Comparison of ENCODE assay signal across 8 cellular contexts in the genomic region with DNA sequence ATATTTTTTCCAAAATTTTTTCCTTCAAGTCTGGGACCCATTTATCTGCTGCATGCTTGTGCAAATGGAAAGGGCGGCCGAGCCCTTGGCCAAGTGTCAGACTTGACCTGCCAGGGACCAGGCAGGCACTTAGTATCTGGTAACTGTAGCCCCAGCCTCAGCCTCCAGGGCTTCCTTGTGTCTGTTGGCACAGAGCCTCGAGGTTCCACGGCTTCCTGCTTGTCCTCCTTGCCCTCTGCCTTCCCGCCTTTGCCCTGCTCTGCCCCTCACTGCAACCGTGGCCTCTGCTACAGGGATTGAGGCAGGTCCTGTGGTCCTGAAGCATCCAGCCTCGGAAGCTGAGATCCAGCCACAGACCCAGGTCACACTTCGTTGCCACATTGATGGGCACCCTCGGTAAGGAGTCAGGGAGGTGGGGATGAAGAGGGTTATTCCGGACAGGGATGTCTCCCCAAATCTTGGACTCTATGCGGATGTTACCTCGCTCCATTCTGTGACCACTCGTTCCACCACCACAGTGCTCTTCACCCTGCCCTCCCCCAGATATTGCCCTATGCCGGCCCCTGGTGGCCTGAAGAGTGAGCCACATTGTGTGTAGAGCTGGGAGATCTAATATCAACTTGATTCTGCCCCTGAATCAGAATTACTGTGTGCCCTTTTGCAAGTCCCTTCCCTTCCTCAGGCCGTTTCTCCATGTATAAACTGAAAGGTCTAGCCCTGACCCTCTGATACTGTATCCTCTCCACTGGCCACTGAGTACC. TPM values are rescaled to one million over a fixed set of nuclear protein-coding genes. Genes with fewer than 3 reads are reported as not detected.
DNase-seq lines count a peak whose midpoint lies in the region; ATAC-seq, FAIRE-seq and TF ChIP-seq lines count a peak whose summit lies in the region.

No MANE protein-coding gene starts in this region.

- in situ Hi-C loops in K562 (cut with MboI), result no loop called here

- TF ChIP-seq EP300 in K562 (IDR thresholded peaks at IDR 0.05; ENCODE audit: low read length), result no peak

- TF ChIP-seq RAD21 in K562 (CRISPR knock-in tag; conservative IDR thresholded peaks at IDR 0.05 in 1 of 2, IDR thresholded peaks at IDR 0.05 in 1 of 2), result peak; percentile 95 to 97
- peak; percentile 75 to 76 for TF ChIP-seq RAD21 in liver (IDR thresholded peaks at IDR 0.05)

- H3K4me1 ChIP-seq in K562 (replicated peaks in 1 of 2; ENCODE audit: control insufficient read depth in 2 of 2, insufficient read depth in 2 of 2, low read length in 2 of 2) (peaks cover 0 to 22% of the 10 kb centered on the region in 2 experiments; a peak in 3 of 5 replicates), liver (ENCODE audit: control insufficient read depth in 4 of 4, insufficient read depth in 4 of 4, low read length in 3 of 4) (peaks cover 0 to 6% (median 0%) of the 10 kb centered on the region in 4 donors)

- H3K4me3 ChIP-seq in MG63, result no peak overlapping the region
- no peak overlapping the region for H3K4me3 ChIP-seq in K562
- no peak overlapping the region for H3K4me3 ChIP-seq in liver (ENCODE audit: low read depth in 1 of 3, low read length in 3 of 3)

- ATAC-seq in K562, result peak; percentile 97

- H3K36me3 ChIP-seq in MG63, result no peaks in the 10 kb centered on the region
- H3K36me3 ChIP-seq in K562 (ENCODE audit: control insufficient read depth, insufficient read depth, low read length), result no peaks in the 10 kb centered on the region
- H3K36me3 ChIP-seq in liver (ENCODE audit: control insufficient read depth in 4 of 4, insufficient read depth in 3 of 4, low read depth in 1 of 4, low read length in 3 of 4), result no peaks in the 10 kb centered on the region

- intact Hi-C loops in K562 (cut with micrococcal nuclease), result loop anchor here (1.0 kb wide), 1 partner anchor 59 kb away; no protein-coding TSS in a partner anchor

- CTCF ChIA-PET in K562 (lab: Yijun Ruan, JAX; ENCODE audit: low intra/inter-chr PET ratio), result interaction anchor here (0.7 to 1.7 kb wide), 6 partner anchors 14 to 231 kb away, joined by 3 to 11 read pairs (median 4); no protein-coding TSS in a partner anchor

- H4K20me1 ChIP-seq in K562 (replicated peaks; ENCODE audit: control insufficient read depth, insufficient read depth, low read length), result no peaks in the 10 kb centered on the region; the same call in 1 of the 2 replicates

- TF ChIP-seq CTCF in K562 (IDR thresholded peaks at IDR 0.05 in 2 of 3, conservative IDR thresholded peaks at IDR 0.05 in 1 of 3; ENCODE audit: insufficient read depth in 2 of 3, low read depth in 1 of 3, low read length in 3 of 3) (peak; percentile 90 to 98 (median 92)), liver (IDR thresholded peaks at IDR 0.05; ENCODE audit: low read depth, low read length, missing input control) (peak; percentile 55)

- BruUV-seq in K562 (replicated peaks; lab: Mats Ljungman, UMichigan), result no TSS peak

- WGBS in K562 (ENCODE audit: insufficient coverage, low coverage, missing lambda C conversion rate), result 9% methylated on average over 15 of the region's 15 CpGs
- WGBS in liver, result 53% methylated on average over 15 of the region's 15 CpGs

- no peak overlapping the region for H3K4me2 ChIP-seq in K562 (ENCODE audit: insufficient read depth, low read length)

- H3K9ac ChIP-seq in K562 (ENCODE audit: insufficient read depth in 1 of 2, low read depth in 2 of 2, low read length in 2 of 2), result peak overlapping the region in 1 of 2 experiments; percentile 54; a peak in 1 of 4 replicates
- no peak overlapping the region for H3K9ac ChIP-seq in liver (ENCODE audit: low read depth in 1 of 2, low read length in 2 of 2)

- H3K79me2 ChIP-seq in K562 (ENCODE audit: control insufficient read depth, insufficient read depth, low read length), result no peaks in the 10 kb centered on the region

- H3K27ac ChIP-seq in K562 (ENCODE audit: extremely low read depth, low read depth, low read length) (no peak overlapping the region), liver (ENCODE audit: low read depth in 1 of 2, low read length in 2 of 2) (no peak overlapping the region)

- H2AFZ ChIP-seq in K562 (ENCODE audit: low read depth, low read length), result 0 out of 2 replicates have a peak overlapping the region, but pooled peaks have one; percentile 42

- H3K27me3 ChIP-seq in MG63 (no peaks in the 10 kb centered on the region), K562 (ENCODE audit: control insufficient read depth in 2 of 2, insufficient read depth in 2 of 2, low read length in 2 of 2) (peaks cover 0 to 39% of the 10 kb centered on the region in 2 experiments; a peak in 2 of 5 replicates), liver (ENCODE audit: control insufficient read depth in 4 of 4, insufficient read depth in 4 of 4, low read length in 3 of 4) (no peaks in the 10 kb centered on the region)

- no peak for FAIRE-seq in K562 (lab: Jason Lieb, UNC)

- no peak for TF ChIP-seq POLR2A in K562 (conservative IDR thresholded peaks at IDR 0.05)

- no peaks in the 10 kb centered on the region for H3K9me1 ChIP-seq in K562 (ENCODE audit: control insufficient read depth, insufficient read depth, low read length)

- H3K9me3 ChIP-seq in MG63, result no peaks in the 10 kb centered on the region
- no peaks in the 10 kb centered on the region for H3K9me3 ChIP-seq in K562 (replicated peaks; ENCODE audit: control insufficient read depth, insufficient read depth, low read depth, low read length)
- no peaks in the 10 kb centered on the region for H3K9me3 ChIP-seq in liver (ENCODE audit: control insufficient read depth in 4 of 4, low read length in 3 of 4)

- DNase-seq in GM03348 (ENCODE audit: low spot score) (peak; percentile 78), MG63 (peak; percentile 47), K562 (ENCODE audit: extremely low read depth in 1 of 4, low spot score in 3 of 4) (peak; percentile 56 to 75 (median 63)), NCI-H1930 (lab: John Stamatoyannopoulos, UW) (no peak), NCI-H128 (lab: John Stamatoyannopoulos, UW; ENCODE audit: unreplicated experiment) (no peak), GM19240 (ENCODE audit: insufficient read length, low spot score) (no peak)
- no peak for DNase-seq in stimulated activated CD4-positive, alpha-beta T cell treated with anti-CD3 and anti-CD28 coated beads, Interleukin-2, amount 100 ng/mL, for 48 hours

- POLR2A ChIA-PET in K562 (lab: Yijun Ruan, JAX), result interaction anchor here (0.6 to 1.2 kb wide), 8 partner anchors 13 to 437 kb away, joined by 3 to 5 read pairs (median 3); a partner anchor contains a TSS

RNA-seq across cellular contexts. Expression of a gene that starts 41.5 kb away (rescaled TPM):
- total RNA-seq in MG63 (2014; rRNA removed; shearing (Covaris generic); ENCODE audit: low replicate concordance), result 20.9 and 22.8 TPM in 2 replicates
- 13.7 and 28.2 TPM in 2 replicates for total RNA-seq in K562 (2011; cell fraction: chromatin; rRNA removed; ENCODE audit: low replicate concordance)
- 20.1 and 23.2 TPM in 2 replicates for total RNA-seq in K562 (2011; cell fraction: nucleolus; rRNA removed)
- total RNA-seq in K562 (2011; cell fraction: nucleoplasm; rRNA removed), result 23.9 and 30.5 TPM in 2 replicates
- total RNA-seq in K562 (2014; rRNA removed), result 24.6 and 31.5 TPM in 2 replicates
- 11.1 and 12.6 TPM in 2 replicates for total RNA-seq in K562 (2014; rRNA removed; fragmentation: Illumina TruSeq; extraction: Trizol)
- total RNA-seq in K562 (2015; rRNA removed; fragmentation: Illumina TruSeq; extraction: Trizol), result 19.4 and 20.1 TPM in 2 replicates
- 32.7 and 37.0 TPM in 2 replicates for total RNA-seq in K562 (2021)
- 25.3 and 29.5 TPM in 2 replicates for polyA plus RNA-seq in K562 (2011; rRNA removed)
- 39.3 and 67.9 TPM in 2 replicates for polyA plus RNA-seq in K562 (2011; cell fraction: cytosol; rRNA removed)
- polyA plus RNA-seq in K562 (2011; cell fraction: nucleus; rRNA removed), result 41.4 and 58.3 TPM in 2 replicates
- 35.4 TPM in 2 replicates for polyA plus RNA-seq in K562 (2012)
- 29.8 and 35.8 TPM in 2 replicates for polyA plus RNA-seq in K562 (2014; fragmentation: Illumina TruSeq; extraction: Trizol)
- 1 to 10 TPM; 2.5 to 2.8 TPM for polyA plus RNA-seq in K562 (2014; fragmentation: Nextera tagmentation; extraction: Ambion mirVana)
- polyA plus RNA-seq in K562 (2014; rRNA removed), result 28.4 and 32.2 TPM in 2 replicates
- polyA minus RNA-seq in K562 (2011; rRNA and poly(A)+ RNA removed), result 16.6 and 31.6 TPM in 2 replicates
- 23.6 and 23.7 TPM in 2 replicates for polyA minus RNA-seq in K562 (2011; cell fraction: cytosol; rRNA and poly(A)+ RNA removed)
- 11.4 and 14.8 TPM in 2 replicates for polyA minus RNA-seq in K562 (2011; cell fraction: nucleus; rRNA and poly(A)+ RNA removed)
- 10 to 100 TPM in 1 of 2 donors, 1 to 10 TPM in 1; 7.1 to 11.7 TPM for total RNA-seq in liver
- 1 to 10 TPM; 2.0 to 7.1 TPM for polyA plus RNA-seq in liver

RNA-seq across cellular contexts. Expression of a gene that starts 52.4 kb away (rescaled TPM):
- total RNA-seq in MG63 (2014; rRNA removed; shearing (Covaris generic); ENCODE audit: low replicate concordance), result 6.2 and 47.2 TPM in 2 replicates
- 74.5 and 153 TPM in 2 replicates for total RNA-seq in K562 (2011; cell fraction: chromatin; rRNA removed; ENCODE audit: low replicate concordance)
- total RNA-seq in K562 (2011; cell fraction: nucleolus; rRNA removed), result 62.1 and 70.9 TPM in 2 replicates
- 62.3 and 69.4 TPM in 2 replicates for total RNA-seq in K562 (2011; cell fraction: nucleoplasm; rRNA removed)
- total RNA-seq in K562 (2014; rRNA removed) (6.5 and 8.6 TPM in 2 replicates), K562 (2014; rRNA removed; fragmentation: Illumina TruSeq; extraction: Trizol) (4.1 and 5.8 TPM in 2 replicates), K562 (2015; rRNA removed; fragmentation: Illumina TruSeq; extraction: Trizol) (7.4 and 7.5 TPM in 2 replicates), K562 (2021) (10.0 and 13.4 TPM in 2 replicates), liver (10 to 100 TPM in 1 of 2 donors, 1 to 10 TPM in 1; 7.5 to 21.8 TPM)
- polyA plus RNA-seq in K562 (2011; rRNA removed) (7.0 and 13.5 TPM in 2 replicates), K562 (2014; fragmentation: Illumina TruSeq; extraction: Trizol) (6.2 and 6.6 TPM in 2 replicates), K562 (2014; fragmentation: Nextera tagmentation; extraction: Ambion mirVana) (under 1 TPM; 0.50 to 0.51 TPM), K562 (2014; rRNA removed) (9.7 and 20.7 TPM in 2 replicates), liver (1 to 10 TPM; 6.5 to 7.5 TPM)
- 5.8 and 6.2 TPM in 2 replicates for polyA plus RNA-seq in K562 (2011; cell fraction: cytosol; rRNA removed)
- 82.8 and 102 TPM in 2 replicates for polyA plus RNA-seq in K562 (2011; cell fraction: nucleus; rRNA removed)
- 10.1 and 29.2 TPM in 2 replicates for polyA plus RNA-seq in K562 (2012)
- polyA minus RNA-seq in K562 (2011; rRNA and poly(A)+ RNA removed), result 7.7 and 10.8 TPM in 2 replicates
- 3.4 and 6.3 TPM in 2 replicates for polyA minus RNA-seq in K562 (2011; cell fraction: cytosol; rRNA and poly(A)+ RNA removed)
- 18.6 and 30.8 TPM in 2 replicates for polyA minus RNA-seq in K562 (2011; cell fraction: nucleus; rRNA and poly(A)+ RNA removed)

RNA-seq across cellular contexts. Expression of a gene that starts 53.5 kb away (rescaled TPM):
- total RNA-seq in MG63 (2014; rRNA removed; shearing (Covaris generic); ENCODE audit: low replicate concordance), result 45.0 and 57.3 TPM in 2 replicates
- 22.2 and 40.3 TPM in 2 replicates for total RNA-seq in K562 (2011; cell fraction: chromatin; rRNA removed; ENCODE audit: low replicate concordance)
- total RNA-seq in K562 (2011; cell fraction: nucleolus; rRNA removed), result 21.8 and 28.2 TPM in 2 replicates
- total RNA-seq in K562 (2011; cell fraction: nucleoplasm; rRNA removed), result 25.1 and 31.5 TPM in 2 replicates
- total RNA-seq in K562 (2014; rRNA removed), result 4.2 and 5.5 TPM in 2 replicates
- total RNA-seq in K562 (2014; rRNA removed; fragmentation: Illumina TruSeq; extraction: Trizol), result 2.8 and 3.6 TPM in 2 replicates
- 3.8 and 4.5 TPM in 2 replicates for total RNA-seq in K562 (2015; rRNA removed; fragmentation: Illumina TruSeq; extraction: Trizol)
- total RNA-seq in K562 (2021), result 6.8 and 7.3 TPM in 2 replicates
- polyA plus RNA-seq in K562 (2011; rRNA removed), result 5.2 and 11.2 TPM in 2 replicates
- 7.6 and 9.5 TPM in 2 replicates for polyA plus RNA-seq in K562 (2011; cell fraction: cytosol; rRNA removed)
- polyA plus RNA-seq in K562 (2011; cell fraction: nucleus; rRNA removed), result 20.2 and 31.7 TPM in 2 replicates
- 6.4 and 11.6 TPM in 2 replicates for polyA plus RNA-seq in K562 (2012)
- polyA plus RNA-seq in K562 (2014; fragmentation: Illumina TruSeq; extraction: Trizol), result 3.9 and 4.6 TPM in 2 replicates
- under 1 TPM; 0.20 to 0.24 TPM for polyA plus RNA-seq in K562 (2014; fragmentation: Nextera tagmentation; extraction: Ambion mirVana)
- polyA plus RNA-seq in K562 (2014; rRNA removed), result 4.2 and 4.7 TPM in 2 replicates
- polyA minus RNA-seq in K562 (2011; rRNA and poly(A)+ RNA removed), result 6.3 and 6.5 TPM in 2 replicates
- 6.1 and 9.0 TPM in 2 replicates for polyA minus RNA-seq in K562 (2011; cell fraction: cytosol; rRNA and poly(A)+ RNA removed)
- 7.5 and 12.9 TPM in 2 replicates for polyA minus RNA-seq in K562 (2011; cell fraction: nucleus; rRNA and poly(A)+ RNA removed)
- 10 to 100 TPM in 1 of 2 donors, 1 to 10 TPM in 1; 1.8 to 10.5 TPM for total RNA-seq in liver
- polyA plus RNA-seq in liver, result under 1 TPM; 0.67 to 0.76 TPM

Comparison
In these comparisons a context has a peak if more than half of its experiments do, and no peak if none do; other contexts are left out.
1. DNase-seq: peak in GM03348 (single experiment), MG63 (single experiment) and K562 (4 of 4); none in stimulated activated CD4-positive, alpha-beta T cell treated with anti-CD3 and anti-CD28 coated beads, Interleukin-2, amount 100 ng/mL, for 48 hours (0 of 2), NCI-H1930 (0 of 2), NCI-H128 (single experiment) and GM19240 (single experiment).